Comparison of ENCODE assay signal across 1 cellular context in genomic region chr11:441418-442274, GRCh38.
A peak's percentile ranks its signal among the peaks of the same experiment; 100 is the strongest.
TF ChIP-seq lines count a peak whose summit lies in the region.

Gene ANO9 (minus strand): TSS chr11:442011. CDS start chr11:441926, 85 bp downstream.

TF ChIP-seq in GM12878, 131 proteins besides CTCF, POLR2A, EP300 and RAD21 (continued from another document):
- TF ChIP-seq, protein P1, sequence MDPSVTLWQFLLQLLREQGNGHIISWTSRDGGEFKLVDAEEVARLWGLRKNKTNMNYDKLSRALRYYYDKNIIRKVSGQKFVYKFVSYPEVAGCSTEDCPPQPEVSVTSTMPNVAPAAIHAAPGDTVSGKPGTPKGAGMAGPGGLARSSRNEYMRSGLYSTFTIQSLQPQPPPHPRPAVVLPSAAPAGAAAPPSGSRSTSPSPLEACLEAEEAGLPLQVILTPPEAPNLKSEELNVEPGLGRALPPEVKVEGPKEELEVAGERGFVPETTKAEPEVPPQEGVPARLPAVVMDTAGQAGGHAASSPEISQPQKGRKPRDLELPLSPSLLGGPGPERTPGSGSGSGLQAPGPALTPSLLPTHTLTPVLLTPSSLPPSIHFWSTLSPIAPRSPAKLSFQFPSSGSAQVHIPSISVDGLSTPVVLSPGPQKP (IDR thresholded peaks at IDR 0.05; ENCODE audit: low read depth, low read length): no peak
- TF ChIP-seq USF2 (IDR thresholded peaks at IDR 0.05; ENCODE audit: borderline replicate concordance, low read depth, low read length) (no peak), ZNF217 (IDR thresholded peaks at IDR 0.05) (no peak), RFX5 (IDR thresholded peaks at IDR 0.05; ENCODE audit: low read depth, low read length) (no peak), TARDBP (IDR thresholded peaks at IDR 0.05; ENCODE audit: borderline replicate concordance) (no peak), MXI1 (IDR thresholded peaks at IDR 0.05; ENCODE audit: low read depth, low read length) (no peak), TCF3 (IDR thresholded peaks at IDR 0.05; ENCODE audit: borderline replicate concordance, insufficient read depth, low read depth, low read length) (0 out of 2 replicates have a peak, but pooled peaks have one; percentile 48), ZBTB40 (IDR thresholded peaks at IDR 0.05; ENCODE audit: borderline replicate concordance) (no peak), SREBF1 (IDR thresholded peaks at IDR 0.05; ENCODE audit: low read length) (no peak), NR2C2 (IDR thresholded peaks at IDR 0.05; ENCODE audit: borderline replicate concordance, control insufficient read depth, insufficient read length, low read depth) (no peak), MYB (IDR thresholded peaks at IDR 0.05; ENCODE audit: borderline replicate concordance, low read depth, low read length) (no peak), BACH1 (IDR thresholded peaks at IDR 0.05; ENCODE audit: borderline replicate concordance) (peak; percentile 19; the same call in 1 of the 2 replicates), PBX3 (IDR thresholded peaks at IDR 0.05; ENCODE audit: insufficient replicate concordance, low read depth, low read length) (no peak), IKZF1 (conservative IDR thresholded peaks at IDR 0.05) (peak; percentile 63), CREM (IDR thresholded peaks at IDR 0.05; ENCODE audit: low read depth) (no peak), REST (IDR thresholded peaks at IDR 0.05; ENCODE audit: low read depth, low read length) (no peak)
- TF ChIP-seq, protein P2, sequence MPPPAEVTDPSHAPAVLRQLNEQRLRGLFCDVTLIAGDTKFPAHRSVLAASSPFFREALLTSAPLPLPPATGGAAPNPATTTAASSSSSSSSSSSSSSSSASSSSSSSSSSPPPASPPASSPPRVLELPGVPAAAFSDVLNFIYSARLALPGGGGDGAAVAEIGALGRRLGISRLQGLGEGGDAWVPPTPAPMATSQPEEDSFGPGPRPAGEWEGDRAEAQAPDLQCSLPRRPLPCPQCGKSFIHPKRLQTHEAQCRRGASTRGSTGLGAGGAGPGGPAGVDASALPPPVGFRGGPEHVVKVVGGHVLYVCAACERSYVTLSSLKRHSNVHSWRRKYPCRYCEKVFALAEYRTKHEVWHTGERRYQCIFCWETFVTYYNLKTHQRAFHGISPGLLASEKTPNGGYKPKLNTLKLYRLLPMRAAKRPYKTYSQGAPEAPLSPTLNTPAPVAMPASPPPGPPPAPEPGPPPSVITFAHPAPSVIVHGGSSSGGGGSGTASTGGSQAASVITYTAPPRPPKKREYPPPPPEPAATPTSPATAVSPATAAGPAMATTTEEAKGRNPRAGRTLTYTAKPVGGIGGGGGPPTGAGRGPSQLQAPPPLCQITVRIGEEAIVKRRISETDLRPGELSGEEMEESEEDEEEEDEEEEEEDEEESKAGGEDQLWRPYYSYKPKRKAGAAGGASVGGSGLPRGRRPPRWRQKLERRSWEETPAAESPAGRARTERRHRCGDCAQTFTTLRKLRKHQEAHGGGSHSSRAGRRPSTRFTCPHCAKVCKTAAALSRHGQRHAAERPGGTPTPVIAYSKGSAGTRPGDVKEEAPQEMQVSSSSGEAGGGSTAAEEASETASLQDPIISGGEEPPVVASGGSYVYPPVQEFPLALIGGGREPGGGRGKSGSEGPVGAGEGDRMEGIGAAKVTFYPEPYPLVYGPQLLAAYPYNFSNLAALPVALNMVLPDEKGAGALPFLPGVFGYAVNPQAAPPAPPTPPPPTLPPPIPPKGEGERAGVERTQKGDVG (CRISPR knock-in tag; IDR thresholded peaks at IDR 0.05): no peak
- TF ChIP-seq, protein P3, sequence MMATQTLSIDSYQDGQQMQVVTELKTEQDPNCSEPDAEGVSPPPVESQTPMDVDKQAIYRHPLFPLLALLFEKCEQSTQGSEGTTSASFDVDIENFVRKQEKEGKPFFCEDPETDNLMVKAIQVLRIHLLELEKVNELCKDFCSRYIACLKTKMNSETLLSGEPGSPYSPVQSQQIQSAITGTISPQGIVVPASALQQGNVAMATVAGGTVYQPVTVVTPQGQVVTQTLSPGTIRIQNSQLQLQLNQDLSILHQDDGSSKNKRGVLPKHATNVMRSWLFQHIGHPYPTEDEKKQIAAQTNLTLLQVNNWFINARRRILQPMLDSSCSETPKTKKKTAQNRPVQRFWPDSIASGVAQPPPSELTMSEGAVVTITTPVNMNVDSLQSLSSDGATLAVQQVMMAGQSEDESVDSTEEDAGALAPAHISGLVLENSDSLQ (IDR thresholded peaks at IDR 0.05): no peak
